In the genomic region with DNA sequence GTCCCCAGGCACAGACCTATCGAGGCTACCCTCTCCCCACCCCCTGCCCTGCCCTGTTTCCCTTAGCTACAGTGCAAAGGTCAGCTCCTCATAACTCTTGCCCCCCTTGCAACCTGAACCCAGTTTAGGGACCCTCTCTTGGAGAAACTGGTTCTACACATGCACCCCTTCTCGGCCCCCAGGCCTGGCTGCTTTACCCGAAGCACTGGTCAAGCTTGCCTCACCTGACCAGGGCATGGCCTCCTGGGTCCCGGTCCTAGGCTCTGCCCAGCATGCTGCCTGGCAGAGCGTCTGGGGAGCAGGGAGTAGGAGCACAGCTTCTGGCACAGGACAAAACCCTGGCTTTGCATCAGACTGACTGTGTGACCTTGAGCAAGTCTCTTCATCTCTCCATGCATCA, we compare ENCODE assay signal across 9 cellular contexts.
"Had no signal": no experiment of that assay in that cellular context is flagged by ENCODE, and none has a peak within 500 bp of the region (broad histone marks: within the 10 kb centered on the region; RNA-seq: fewer than 3 reads in every experiment).

No MANE protein-coding gene starts in this region.

- H3K9ac ChIP-seq: neural progenitor cell had no signal

- H3K4me2 ChIP-seq: neural progenitor cell had no signal

- H3K27ac ChIP-seq: body of pancreas, gastroesophageal sphincter, neural progenitor cell, ovary, testis had no signal

- H3K4me1 ChIP-seq: neural progenitor cell, testis had no signal

- H3K27me3 Mint-ChIP-seq: activated T-helper 17 cell treated with anti-CD3 and anti-CD28 coated beads, Interleukin-2, amount 50 U/mL, for 72 hours had no signal

- H3K4me1 Mint-ChIP-seq: activated T-helper 17 cell treated with anti-CD3 and anti-CD28 coated beads, Interleukin-2, amount 50 U/mL, for 72 hours had no signal

- DNase-seq: effector memory CD4-positive, alpha-beta T cell had no signal

- H3K36me3 ChIP-seq: gastroesophageal sphincter, neural progenitor cell, ovary had no signal

- H3K4me3 ChIP-seq: body of pancreas, gastroesophageal sphincter, neural progenitor cell, ovary, testis had no signal

- ATAC-seq: gastroesophageal sphincter had no signal

- H3K27me3 ChIP-seq: body of pancreas, gastroesophageal sphincter, neural progenitor cell, ovary, testis had no signal

- H3K27ac Mint-ChIP-seq: activated naive CD4-positive, alpha-beta T cell treated with anti-CD3 and anti-CD28 coated beads, Interleukin-2, amount 10 ng/mL, durations not matched to agents 7 days and 5 days; activated T-helper 17 cell treated with anti-CD3 and anti-CD28 coated beads, Interleukin-2, amount 50 U/mL, for 72 hours; neural progenitor cell; WTC11 had no signal

- H3K36me3 Mint-ChIP-seq: activated naive CD4-positive, alpha-beta T cell treated with anti-CD3 and anti-CD28 coated beads, Interleukin-2, amount 10 ng/mL, durations not matched to agents 7 days and 5 days; neural progenitor cell; WTC11 had no signal

- H2AFZ ChIP-seq: neural progenitor cell had no signal

- H3K4me3 Mint-ChIP-seq: activated naive CD4-positive, alpha-beta T cell treated with anti-CD3 and anti-CD28 coated beads, Interleukin-2, amount 10 ng/mL, durations not matched to agents 7 days and 5 days; activated T-helper 17 cell treated with anti-CD3 and anti-CD28 coated beads, Interleukin-2, amount 50 U/mL, for 72 hours; neural progenitor cell; WTC11 had no signal

- H3K9me3 ChIP-seq: body of pancreas, gastroesophageal sphincter, ovary, testis had no signal

- H3K9me3 Mint-ChIP-seq: activated naive CD4-positive, alpha-beta T cell treated with anti-CD3 and anti-CD28 coated beads, Interleukin-2, amount 10 ng/mL, durations not matched to agents 7 days and 5 days; activated T-helper 17 cell treated with anti-CD3 and anti-CD28 coated beads, Interleukin-2, amount 50 U/mL, for 72 hours; WTC11 had no signal
